ENCODE assay signal across 8 cellular contexts in the genomic region with DNA sequence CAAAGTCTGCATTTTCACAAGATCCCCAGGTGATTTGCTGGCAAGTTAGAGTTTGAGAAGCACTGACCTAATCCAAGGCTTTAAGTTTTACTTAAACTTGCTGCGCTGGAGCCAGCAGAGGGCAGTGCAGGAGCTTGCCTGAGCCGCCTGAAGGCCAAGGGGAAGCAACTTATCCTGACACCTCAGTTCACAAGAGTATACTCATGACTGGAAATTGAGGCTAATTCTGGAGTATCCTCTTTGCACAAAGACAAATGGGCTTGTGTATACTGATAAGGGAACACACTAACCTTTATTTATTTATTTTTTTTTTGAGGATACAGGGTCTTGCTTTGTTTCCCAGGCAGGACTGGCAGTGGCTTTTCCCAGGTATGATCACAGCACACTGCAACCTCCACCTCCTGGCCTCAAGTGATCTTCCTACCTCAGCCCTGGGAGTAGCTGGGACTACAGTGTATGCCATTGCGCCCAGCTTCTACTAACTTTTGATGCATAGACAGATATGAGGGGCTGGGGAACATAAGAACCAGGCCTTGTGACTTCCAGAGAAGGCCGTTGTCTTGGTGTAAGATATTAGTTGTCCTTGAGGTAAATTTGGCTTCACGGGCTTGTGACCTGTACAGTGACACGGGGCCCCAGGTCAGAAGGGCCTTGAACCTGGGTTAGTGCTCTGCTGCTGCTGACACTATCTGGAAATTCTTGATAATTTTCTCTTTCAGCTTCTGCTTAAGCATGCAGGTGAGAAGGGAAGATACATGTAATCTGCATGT. TPM values are rescaled to one million over a fixed set of nuclear protein-coding genes. Genes with fewer than 3 reads are reported as not detected.
DNase-seq lines count a peak whose midpoint lies in the region; ATAC-seq, FAIRE-seq and TF ChIP-seq lines count a peak whose summit lies in the region.

No MANE protein-coding gene starts in this region.

- H3K4me3 ChIP-seq in Karpas-422 (ENCODE audit: low read length) (no peak overlapping the region), right atrium auricular region (no peak overlapping the region), small intestine (ENCODE audit: low read depth in 1 of 2, low read length in 2 of 2) (no peak overlapping the region)

- H3K36me3 ChIP-seq in Karpas-422 (ENCODE audit: insufficient read depth, low read length) (no peaks in the 10 kb centered on the region), right atrium auricular region (no peaks in the 10 kb centered on the region), small intestine (ENCODE audit: control insufficient read depth in 2 of 2, insufficient read depth in 2 of 2, low read length in 2 of 2) (no peaks in the 10 kb centered on the region)

- no peaks in the 10 kb centered on the region for H3K9me3 Mint-ChIP-seq in T-helper 1 cell treated with Interleukin-12 subunit alpha and Interleukin-12 subunit beta and Interleukin-4 antibody, amounts not matched to agents 30 μg/mL and 1 μg/mL, for 36 hours

- FAIRE-seq in small intestine (lab: Jason Lieb, UNC): no peak

- peak overlapping the region; percentile 61 for H3K4me3 Mint-ChIP-seq in T-helper 1 cell treated with Interleukin-12 subunit alpha and Interleukin-12 subunit beta and Interleukin-4 antibody, amounts not matched to agents 30 μg/mL and 1 μg/mL, for 36 hours

- no peaks in the 10 kb centered on the region for H3K9me2 ChIP-seq in Karpas-422 (replicated peaks; ENCODE audit: insufficient read depth, low read length)

- H3K4me1 ChIP-seq in Karpas-422 (ENCODE audit: low read length) (peaks cover 42% of the 10 kb centered on the region), right atrium auricular region (no peaks in the 10 kb centered on the region), small intestine (ENCODE audit: control insufficient read depth in 2 of 2, insufficient read depth in 1 of 2, low read depth in 1 of 2, low read length in 1 of 2) (peaks cover 0 to 2% of the 10 kb centered on the region in 2 donors)

- H4K20me1 ChIP-seq in Karpas-422 (ENCODE audit: insufficient read depth, low read depth, low read length): no peaks in the 10 kb centered on the region

- no peaks in the 10 kb centered on the region for H3K9me3 ChIP-seq in Karpas-422 (ENCODE audit: low read length)
- H3K9me3 ChIP-seq in right atrium auricular region: no peaks in the 10 kb centered on the region
- H3K9me3 ChIP-seq in small intestine (ENCODE audit: control insufficient read depth, low read depth): no peaks in the 10 kb centered on the region

- no peaks in the 10 kb centered on the region for H3K27me3 Mint-ChIP-seq in T-helper 1 cell treated with Interleukin-12 subunit alpha and Interleukin-12 subunit beta and Interleukin-4 antibody, amounts not matched to agents 30 μg/mL and 1 μg/mL, for 36 hours (ENCODE audit: low read depth)

- TF ChIP-seq CTCF in right atrium auricular region (IDR thresholded peaks at IDR 0.05): peak; percentile 51 to 82

- DNase-seq in DMS114 treated with DMSO at 0.1 percent for 48 hours (lab: John Stamatoyannopoulos, UW; ENCODE audit: unreplicated experiment) (peak; percentile 67), Karpas-422 (peak; percentile 87), amniotic stem cell (lab: John Stamatoyannopoulos, UW) (peak; percentile 23), right atrium auricular region (ENCODE audit: low spot score) (peak; percentile 73), small intestine (peak; percentile 70), DMS79 treated with DMSO at 0.1 percent for 48 hours (lab: John Stamatoyannopoulos, UW) (no peak)

- no peaks in the 10 kb centered on the region for H3K27me3 ChIP-seq in Karpas-422 (ENCODE audit: low read length)
- H3K27me3 ChIP-seq in right atrium auricular region: no peaks in the 10 kb centered on the region
- no peaks in the 10 kb centered on the region for H3K27me3 ChIP-seq in small intestine (ENCODE audit: control insufficient read depth in 2 of 2, insufficient read depth in 2 of 2, low read length in 2 of 2)

- H3K79me2 ChIP-seq in Karpas-422 (ENCODE audit: low read length): no peaks in the 10 kb centered on the region

- peak; percentile 45 for ATAC-seq in GM21526 (IDR thresholded peaks at IDR 0.05; ENCODE audit: low FRiP score, unreplicated experiment)

- peak overlapping the region; percentile 71 for H3K27ac Mint-ChIP-seq in T-helper 1 cell treated with Interleukin-12 subunit alpha and Interleukin-12 subunit beta and Interleukin-4 antibody, amounts not matched to agents 30 μg/mL and 1 μg/mL, for 36 hours

- 34 to 49% (median 40%) methylated on average over 6 of the region's 6 CpGs for WGBS in small intestine, 3 donors

- no peak overlapping the region for H3K9ac ChIP-seq in Karpas-422 (ENCODE audit: low read length)

- peaks cover 38% of the 10 kb centered on the region for H3K36me3 Mint-ChIP-seq in T-helper 1 cell treated with Interleukin-12 subunit alpha and Interleukin-12 subunit beta and Interleukin-4 antibody, amounts not matched to agents 30 μg/mL and 1 μg/mL, for 36 hours (ENCODE audit: low read depth)

- H3K27ac ChIP-seq in Karpas-422 (ENCODE audit: low read length) (no peak overlapping the region), right atrium auricular region (no peak overlapping the region), small intestine (ENCODE audit: low read depth in 1 of 2, low read length in 1 of 2) (peak overlapping the region in 1 of 2 donors; percentile 53)

- H2AFZ ChIP-seq in Karpas-422 (ENCODE audit: low read length): no peak overlapping the region

- H3K4me1 Mint-ChIP-seq in T-helper 1 cell treated with Interleukin-12 subunit alpha and Interleukin-12 subunit beta and Interleukin-4 antibody, amounts not matched to agents 30 μg/mL and 1 μg/mL, for 36 hours (ENCODE audit: low read depth): peaks cover 40% of the 10 kb centered on the region

- peak overlapping the region; percentile 28 for H3K4me2 ChIP-seq in Karpas-422 (ENCODE audit: low read depth, low read length, poor library complexity, severe bottlenecking)

RNA-seq across cellular contexts. Expression of a gene that starts 29.0 kb away (rescaled TPM):
- total RNA-seq in Karpas-422 (2014; rRNA removed; shearing (Covaris generic); ENCODE audit: low replicate concordance): 0.30 and 1.1 TPM in 2 replicates
- total RNA-seq in right atrium auricular region: under 1 TPM; 0.11 to 0.31 TPM
- 1 to 10 TPM in 1 of 3 donors, under 1 TPM in 2; 0.22 to 1.4 (median 0.46) TPM for polyA plus RNA-seq in small intestine

RNA-seq across cellular contexts. Expression of a gene that starts 35.8 kb away (rescaled TPM):
- total RNA-seq in Karpas-422 (2014; rRNA removed; shearing (Covaris generic); ENCODE audit: low replicate concordance): 26.9 and 56.3 TPM in 2 replicates
- 1 to 10 TPM; 1.2 to 3.2 TPM for total RNA-seq in right atrium auricular region
- polyA plus RNA-seq in small intestine: 10 to 100 TPM in 2 of 3 donors, 1 to 10 TPM in 1; 5.6 to 28.6 (median 12.2) TPM
